ENCODE assay signal across 16 cellular contexts in genomic region chr11:130840683-130841082, GRCh38.
DNase-seq lines count a peak whose midpoint lies in the region; ATAC-seq and TF ChIP-seq lines count a peak whose summit lies in the region.
"Had no signal": no experiment of that assay in that cellular context is flagged by ENCODE, and none has a peak within 500 bp of the region (broad histone marks: within the 10 kb centered on the region; RNA-seq: fewer than 3 reads in every experiment).

No MANE protein-coding gene starts in this region.

- dilution Hi-C loops in mammary epithelial cell (cut with HindIII; ENCODE audit: low sequenced_read_pairs): loop anchor here (10.0 kb wide), 1 partner anchor 116 kb away; no protein-coding TSS in a partner anchor

- no peak overlapping the region for H3K27ac ChIP-seq in mammary epithelial cell (ENCODE audit: insufficient read depth, low read depth, low read length)
- no peak overlapping the region for H3K27ac ChIP-seq in breast epithelium
- peak overlapping the region in 3 of 4 donors; percentile 35 to 46 (median 37) for H3K27ac ChIP-seq in esophagus squamous epithelium
- H3K27ac ChIP-seq in tibial artery: peak overlapping the region; percentile 67 to 75
- H3K27ac ChIP-seq in suprapubic skin: no peak overlapping the region
- H3K27ac ChIP-seq: 22Rv1, C4-2B had no signal

- H3K9ac ChIP-seq in mammary epithelial cell (ENCODE audit: insufficient read depth, low read length): no peak overlapping the region

- H3K36me3 ChIP-seq in mammary epithelial cell (ENCODE audit: insufficient read depth, low read length): no peaks in the 10 kb centered on the region
- H3K36me3 ChIP-seq in breast epithelium: no peaks in the 10 kb centered on the region
- no peaks in the 10 kb centered on the region for H3K36me3 ChIP-seq in esophagus squamous epithelium
- no peaks in the 10 kb centered on the region for H3K36me3 ChIP-seq in tibial artery
- no peaks in the 10 kb centered on the region for H3K36me3 ChIP-seq in suprapubic skin

- ATAC-seq in HG02973 (IDR thresholded peaks at IDR 0.05; ENCODE audit: unreplicated experiment): no peak

- DNase-seq in mammary epithelial cell (no peak), breast epithelium (ENCODE audit: low spot score in 2 of 2) (no peak), esophagus squamous epithelium (lab: John Stamatoyannopoulos, UW) (no peak), myocyte (ENCODE audit: low read depth) (peak; percentile 50), tibial artery (no peak), NCI-H524 treated with DMSO at 0.1 percent for 48 hours (lab: John Stamatoyannopoulos, UW) (no peak), suprapubic skin (ENCODE audit: low spot score in 2 of 2) (no peak)
- DNase-seq: HFFc6, KBM-7, NCI-H1105 treated with DMSO at 0.1 percent for 48 hours, NCI-H187, NCI-H510A treated with DMSO at 0.1 percent for 48 hours, RPMI8226 had no signal

- in situ Hi-C loops in mammary epithelial cell (cut with MboI; ENCODE audit: low sequenced_read_pairs in 2 of 2): no loop called here

- CTCF ChIA-PET in mammary epithelial cell (lab: Charles Lee; ENCODE audit: low non-redundant PET): no interaction called here

- H3K4me1 ChIP-seq in mammary epithelial cell (ENCODE audit: insufficient read depth, low read length) (peaks cover 3% of the 10 kb centered on the region), breast epithelium (no peaks in the 10 kb centered on the region), esophagus squamous epithelium (peaks cover 0 to 7% (median 0%) of the 10 kb centered on the region in 3 donors), tibial artery (peaks cover 0 to 40% (median 11%) of the 10 kb centered on the region in 4 donors), suprapubic skin (no peaks in the 10 kb centered on the region)

- no peaks in the 10 kb centered on the region for H3K79me2 ChIP-seq in mammary epithelial cell (ENCODE audit: insufficient read depth, low read length)

- 64% methylated on average over 3 of the region's 3 CpGs for WGBS in mammary epithelial cell (ENCODE audit: low coverage, missing lambda C conversion rate)
- 47 to 62% methylated on average over 3 of the region's 3 CpGs for WGBS in esophagus squamous epithelium, 2 donors
- WGBS in suprapubic skin: 43% methylated on average over 3 of the region's 3 CpGs

- no TSS peak for BruUV-seq in mammary epithelial cell (replicated peaks; lab: Mats Ljungman, UMichigan)

- H3K9me3 ChIP-seq in mammary epithelial cell (replicated peaks; ENCODE audit: insufficient read depth, low read length) (no peaks in the 10 kb centered on the region), breast epithelium (peaks cover 0 to 19% of the 10 kb centered on the region in 2 donors), esophagus squamous epithelium (no peaks in the 10 kb centered on the region), tibial artery (peaks cover 0 to 4% (median 0%) of the 10 kb centered on the region in 3 donors), suprapubic skin (no peaks in the 10 kb centered on the region)

- no peak for TF ChIP-seq CTCF in mammary epithelial cell (conservative IDR thresholded peaks at IDR 0.05 in 1 of 2, IDR thresholded peaks at IDR 0.05 in 1 of 2; ENCODE audit: extremely low read depth in 1 of 2, insufficient read depth in 1 of 2, low read depth in 1 of 2, low read length in 2 of 2)
- TF ChIP-seq CTCF in breast epithelium (IDR thresholded peaks at IDR 0.05): no peak
- TF ChIP-seq CTCF in esophagus squamous epithelium (IDR thresholded peaks at IDR 0.05): no peak
- TF ChIP-seq CTCF in tibial artery (IDR thresholded peaks at IDR 0.05): no peak
- no peak for TF ChIP-seq CTCF in suprapubic skin (IDR thresholded peaks at IDR 0.05)

- H3K27me3 ChIP-seq in mammary epithelial cell (ENCODE audit: insufficient read depth, low read length) (no peaks in the 10 kb centered on the region), breast epithelium (no peaks in the 10 kb centered on the region), esophagus squamous epithelium (no peaks in the 10 kb centered on the region), tibial artery (no peaks in the 10 kb centered on the region), suprapubic skin (no peaks in the 10 kb centered on the region)

- H2AFZ ChIP-seq in mammary epithelial cell (ENCODE audit: low read depth, low read length): peak overlapping the region; percentile 2

- H4K20me1 ChIP-seq in mammary epithelial cell (ENCODE audit: insufficient read depth, low read length): no peaks in the 10 kb centered on the region

- no peak overlapping the region for H3K4me2 ChIP-seq in mammary epithelial cell (ENCODE audit: insufficient read depth, low read depth, low read length)

- TF ChIP-seq POLR2A in breast epithelium (IDR thresholded peaks at IDR 0.05): no peak
- TF ChIP-seq POLR2A in esophagus squamous epithelium (IDR thresholded peaks at IDR 0.05): no peak
- TF ChIP-seq POLR2A in suprapubic skin (IDR thresholded peaks at IDR 0.05): no peak

- no peak overlapping the region for H3K4me3 ChIP-seq in mammary epithelial cell (replicated peaks in 1 of 3; ENCODE audit: insufficient read depth in 1 of 3, low read depth in 2 of 3, low read length in 3 of 3)
- H3K4me3 ChIP-seq in breast epithelium: no peak overlapping the region
- no peak overlapping the region for H3K4me3 ChIP-seq in esophagus squamous epithelium
- H3K4me3 ChIP-seq in tibial artery: no peak overlapping the region
- no peak overlapping the region for H3K4me3 ChIP-seq in suprapubic skin

- intact Hi-C loops in mammary epithelial cell (cut with micrococcal nuclease) (no loop called here), breast epithelium (cut with DNase I; ENCODE audit: low total_unique reads) (no loop called here), esophagus squamous epithelium (cut with DNase I) (no loop called here), tibial artery (cut with DNase I; ENCODE audit: low total_unique reads) (no loop called here)

- no peak for TF ChIP-seq EP300 in suprapubic skin (IDR thresholded peaks at IDR 0.05)

Comparison
In these comparisons a context has a peak if more than half of its experiments do, and no peak if none do; other contexts are left out.
1. H3K27ac ChIP-seq: peak in esophagus squamous epithelium (3 of 4) and tibial artery (2 of 2); none in mammary epithelial cell (single experiment), breast epithelium (0 of 2) and suprapubic skin (single experiment).